In genomic region chr13:52158629-52159158, GRCh38 we compare ENCODE assay signal across 8 cellular contexts. TPM values are rescaled to one million over a fixed set of nuclear protein-coding genes. Genes with fewer than 3 reads are reported as not detected.
DNase-seq lines count a peak whose midpoint lies in the region; ATAC-seq and TF ChIP-seq lines count a peak whose summit lies in the region.

No MANE protein-coding gene starts in this region.

- peak overlapping the region; percentile 88 for H4K91ac ChIP-seq in IMR-90 (ENCODE audit: insufficient read depth, low read depth, low read length)

- H2AFZ ChIP-seq in IMR-90 (replicated peaks; ENCODE audit: low read length, poor library complexity) = peak overlapping the region; percentile 95

- no peak overlapping the region for H2BK20ac ChIP-seq in IMR-90 (ENCODE audit: low read depth, low read length)

- H3K79me1 ChIP-seq in IMR-90 (ENCODE audit: low read depth in 1 of 2, low read length in 2 of 2) = peaks cover 17 to 20% of the 10 kb centered on the region in 2 experiments

- peak overlapping the region; percentile 60 for H2BK5ac ChIP-seq in IMR-90 (ENCODE audit: low read depth, low read length, poor library complexity, severe bottlenecking)

- POLR2A ChIA-PET in IMR-90 (lab: Charles Lee; ENCODE audit: unreplicated experiment) = interaction anchor here (0.6 kb wide), 1 partner anchor 291 kb away, joined by 3 read pairs; no protein-coding TSS in a partner anchor

- H2BK15ac ChIP-seq in IMR-90 (ENCODE audit: low read depth, low read length) = no peak overlapping the region; the same call in 2 of the 3 replicates

- CTCF ChIA-PET in IMR-90 (lab: Yijun Ruan, JAX) = interaction anchor here (1.3 kb wide), 1 partner anchor 292 kb away, joined by 3 read pairs; no protein-coding TSS in a partner anchor

- ATAC-seq in GM19043 (IDR thresholded peaks at IDR 0.05; ENCODE audit: low read depth, unreplicated experiment) (peak; percentile 6), IMR-90 (ENCODE audit: low read depth) (peak; percentile 57), left ventricle myocardium superior (peak; percentile 77), psoas muscle (peak in 3 of 4 donors; percentile 12 to 47 (median 24)), HG03097 (IDR thresholded peaks at IDR 0.05; ENCODE audit: low FRiP score, unreplicated experiment) (no peak)

- peak overlapping the region; percentile 82 for H3K4me3 ChIP-seq in IMR-90 (ENCODE audit: insufficient read depth, low read depth, low read length)
- peak overlapping the region; percentile 89 for H3K4me3 ChIP-seq in adipocyte (ENCODE audit: low read length)
- peak overlapping the region; percentile 97 for H3K4me3 ChIP-seq in psoas muscle

- H2BK120ac ChIP-seq in IMR-90 (ENCODE audit: low read depth, low read length) = peak overlapping the region; percentile 53; the same call in 1 of the 2 replicates

- H3K9me1 ChIP-seq in IMR-90 (ENCODE audit: insufficient read depth, low read length) = peaks cover 6% of the 10 kb centered on the region; the same call in 1 of the 2 replicates

- dilution Hi-C loops in IMR-90 (cut with HindIII; ENCODE audit: low sequenced_read_pairs, unreplicated experiment) = no loop called here

- TF ChIP-seq CTCF in IMR-90 (conservative IDR thresholded peaks at IDR 0.05; ENCODE audit: low read depth, low read length) = no peak
- no peak for TF ChIP-seq CTCF in psoas muscle (IDR thresholded peaks at IDR 0.05)

- in situ Hi-C loops in IMR-90 (cut with MboI; ENCODE audit: low sequenced_read_pairs) = no loop called here

- H3K9me3 ChIP-seq in IMR-90 (ENCODE audit: control insufficient read depth, insufficient read depth, low read length) (no peaks in the 10 kb centered on the region), adipocyte (ENCODE audit: control insufficient read depth, low read length) (no peaks in the 10 kb centered on the region), psoas muscle (no peaks in the 10 kb centered on the region)

- no TSS peak for BruUV-seq in IMR-90 (replicated peaks; lab: Mats Ljungman, UMichigan)

- no peak overlapping the region for H2AK5ac ChIP-seq in IMR-90 (ENCODE audit: low read depth, low read length)

- H3K4me1 ChIP-seq in IMR-90 (ENCODE audit: control insufficient read depth, insufficient read depth, low read length) = peaks cover 7% of the 10 kb centered on the region
- H3K4me1 ChIP-seq in adipocyte (ENCODE audit: control insufficient read depth, insufficient read depth, low read length) = peaks cover 12% of the 10 kb centered on the region
- peaks cover 4% of the 10 kb centered on the region for H3K4me1 ChIP-seq in psoas muscle

- 0% methylated on average over 1 of the region's 17 CpGs; no CpG with 5 or more reads in 1 of the 2 experiments for WGBS in IMR-90 (ENCODE audit: extremely low coverage in 2 of 2, insufficient read length in 1 of 2), 2 experiments
- 9 to 10% (median 9%) methylated on average over 17 of the region's 17 CpGs for WGBS in psoas muscle, 3 donors

- peak overlapping the region; percentile 88 for H3K9ac ChIP-seq in IMR-90 (ENCODE audit: low read depth, low read length)
- peak overlapping the region; percentile 89 for H3K9ac ChIP-seq in adipocyte (ENCODE audit: low read length)

- peak overlapping the region; percentile 93 for H3K4me2 ChIP-seq in IMR-90 (ENCODE audit: low read depth, low read length)

- DNase-seq in AG08395 (ENCODE audit: low spot score) = peak; percentile 48
- DNase-seq in IMR-90 = peak; percentile 28
- DNase-seq in adipocyte (ENCODE audit: low read depth) = peak; percentile 75
- DNase-seq in left ventricle myocardium superior = peak; percentile 58
- DNase-seq in psoas muscle = peak; percentile 27 to 52
- no peak for DNase-seq in D341Med (ENCODE audit: low spot score)

- H3K14ac ChIP-seq in IMR-90 (replicated peaks; ENCODE audit: low read depth, low read length) = peak overlapping the region; percentile 80; the same call in 1 of the 2 replicates

- H4K5ac ChIP-seq in IMR-90 (ENCODE audit: low read depth, low read length) = peak overlapping the region; percentile 56

- peak overlapping the region; percentile 80 for H3K27ac ChIP-seq in IMR-90 (ENCODE audit: insufficient read depth, low read length)
- peak overlapping the region; percentile 76 for H3K27ac ChIP-seq in psoas muscle

- peak overlapping the region; percentile 83 for H3K4ac ChIP-seq in IMR-90 (ENCODE audit: low read depth, low read length)

- H2AK9ac ChIP-seq in IMR-90 (replicated peaks; ENCODE audit: low read depth, low read length, poor library complexity) = peak overlapping the region; percentile 95

- peak overlapping the region; percentile 23 for H3K18ac ChIP-seq in IMR-90 (ENCODE audit: low read depth, low read length)

- peak overlapping the region; percentile 77 to 85 for H4K8ac ChIP-seq in IMR-90 (ENCODE audit: low read depth in 2 of 2, low read length in 2 of 2)

- no peak for TF ChIP-seq RAD21 in IMR-90 (IDR thresholded peaks at IDR 0.05; ENCODE audit: low read length)

- H3K56ac ChIP-seq in IMR-90 (ENCODE audit: extremely low read depth, insufficient read depth, low read length) = peak overlapping the region; percentile 77; the same call in 1 of the 2 replicates

- H3K23ac ChIP-seq in IMR-90 (ENCODE audit: low read depth, low read length) = peak overlapping the region; percentile 86

- intact Hi-C loops in IMR-90 (cut with micrococcal nuclease) (no loop called here), left ventricle myocardium superior (cut with micrococcal nuclease) (no loop called here), psoas muscle (cut with DNase I) (no loop called here)

- no peaks in the 10 kb centered on the region for H4K20me1 ChIP-seq in IMR-90 (ENCODE audit: insufficient read depth, low read length)

- H3K36me3 ChIP-seq in IMR-90 (ENCODE audit: control insufficient read depth, insufficient read depth, low read length) = 0 out of 2 replicates have a peak, but pooled peaks cover 1% of the 10 kb centered on the region
- H3K36me3 ChIP-seq in adipocyte (ENCODE audit: control insufficient read depth, insufficient read depth, low read length, severe bottlenecking) = no peaks in the 10 kb centered on the region
- H3K36me3 ChIP-seq in psoas muscle (ENCODE audit: insufficient read depth in 1 of 2, low read depth in 1 of 2) = peaks cover 0 to 3% of the 10 kb centered on the region in 2 donors

- H3K27me3 ChIP-seq in IMR-90 (ENCODE audit: control insufficient read depth, insufficient read depth, low read length) (no peaks in the 10 kb centered on the region), adipocyte (replicated peaks; ENCODE audit: control insufficient read depth, insufficient read depth, low read length) (no peaks in the 10 kb centered on the region), psoas muscle (ENCODE audit: insufficient read depth in 3 of 3, low read length in 2 of 3) (no peaks in the 10 kb centered on the region)

- no peak for TF ChIP-seq POLR2A in IMR-90 (IDR thresholded peaks at IDR 0.05; ENCODE audit: low read depth, low read length)

TF ChIP-seq in IMR-90, 13 proteins besides CTCF, POLR2A, EP300 and RAD21:
- TF ChIP-seq RCOR1 (IDR thresholded peaks at IDR 0.05; ENCODE audit: insufficient replicate concordance, low read length) = no peak
- no peak for TF ChIP-seq FOS (IDR thresholded peaks at IDR 0.05; ENCODE audit: low read depth, low read length)
- no peak for TF ChIP-seq RFX5 (IDR thresholded peaks at IDR 0.05; ENCODE audit: low read depth, low read length)
- no peak for TF ChIP-seq MAFK (IDR thresholded peaks at IDR 0.05; ENCODE audit: low read depth, low read length)
- no peak for TF ChIP-seq CEBPB (IDR thresholded peaks at IDR 0.05; ENCODE audit: low read depth, low read length)
- no peak for TF ChIP-seq CHD1 (IDR thresholded peaks at IDR 0.05; ENCODE audit: low read depth, low read length)
- TF ChIP-seq SMC3 (IDR thresholded peaks at IDR 0.05; ENCODE audit: low read depth, low read length) = no peak
- no peak for TF ChIP-seq MXI1 (IDR thresholded peaks at IDR 0.05; ENCODE audit: borderline replicate concordance, low read depth, low read length)
- TF ChIP-seq BHLHE40 (IDR thresholded peaks at IDR 0.05; ENCODE audit: low read depth, low read length) = no peak
- no peak for TF ChIP-seq USF2 (IDR thresholded peaks at IDR 0.05; ENCODE audit: low read depth, low read length)
- TF ChIP-seq NFE2L2 (IDR thresholded peaks at IDR 0.05; ENCODE audit: low read depth, low read length) = no peak
- no peak for TF ChIP-seq MAZ (IDR thresholded peaks at IDR 0.05; ENCODE audit: borderline replicate concordance, low read depth, low read length)

RNA-seq across cellular contexts. Expression of gene NEK3, which starts 0.7 kb away (rescaled TPM):
- total RNA-seq in IMR-90 (2012; rRNA removed) = 3.6 and 6.9 TPM in 2 replicates
- polyA plus RNA-seq in IMR-90 (2012; rRNA removed) = 7.5 and 9.2 TPM in 2 replicates
- 1.1 and 3.0 TPM in 2 replicates for polyA plus RNA-seq in IMR-90 (2012; cell fraction: cytosol; rRNA removed)
- polyA plus RNA-seq in IMR-90 (2012; cell fraction: nucleus; rRNA removed; ENCODE audit: low replicate concordance) = 2.5 and 29.4 TPM in 2 replicates
- total RNA-seq in left ventricle myocardium superior = 5.1 TPM
- total RNA-seq in psoas muscle = 1 to 10 TPM; 4.5 to 5.3 (median 4.6) TPM
- polyA plus RNA-seq in psoas muscle = 1 to 10 TPM; 3.1 to 5.1 (median 4.8) TPM

RNA-seq across cellular contexts. Expression of gene NEK5, which starts 29.8 kb away (rescaled TPM):
- under 0.01 TPM in 1 of 2 replicates, not detected in the other for total RNA-seq in IMR-90 (2012; rRNA removed)
- polyA plus RNA-seq in IMR-90 (2012; rRNA removed) = 0.03 TPM in 1 of 2 replicates, not detected in the other
- polyA plus RNA-seq in IMR-90 (2012; cell fraction: cytosol; rRNA removed) = 0.01 TPM in 1 of 2 replicates, not detected in the other
- polyA plus RNA-seq in IMR-90 (2012; cell fraction: nucleus; rRNA removed; ENCODE audit: low replicate concordance) = 0.07 TPM in 1 of 2 replicates, not detected in the other
- 0.25 TPM for total RNA-seq in left ventricle myocardium superior
- total RNA-seq in psoas muscle = under 1 TPM in 1 of 4 donors, not detected in 3; 0.48 TPM
- under 1 TPM in 2 of 3 donors, not detected in 1; 0.03 to 0.05 TPM for polyA plus RNA-seq in psoas muscle
